Comparison of ENCODE assay signal across 14 cellular contexts in genomic region chr9:71975833-71976232, GRCh38.
DNase-seq lines count a peak whose midpoint lies in the region; ATAC-seq, FAIRE-seq and TF ChIP-seq lines count a peak whose summit lies in the region.
"Had no signal": no experiment of that assay in that cellular context is flagged by ENCODE, and none has a peak within 500 bp of the region (broad histone marks: within the 10 kb centered on the region; RNA-seq: fewer than 3 reads in every experiment).

No MANE protein-coding gene starts in this region.

- H3K9ac ChIP-seq in SK-N-SH, result no peak overlapping the region

- H4K20me1 ChIP-seq in SK-N-SH (ENCODE audit: insufficient read depth), result no peaks in the 10 kb centered on the region

- no peak overlapping the region for H2AFZ ChIP-seq in SK-N-SH (ENCODE audit: low read depth)

- H3K4me3 ChIP-seq in A549 (no peak overlapping the region), GM12864 (ENCODE audit: low read depth, low read length) (no peak overlapping the region), SK-N-SH (ENCODE audit: low read depth in 2 of 2, low read length in 1 of 2) (no peak overlapping the region), foreskin fibroblast (ENCODE audit: low read depth in 1 of 2, low read length in 2 of 2) (no peak overlapping the region)

- TF ChIP-seq RAD21 in A549 (conservative IDR thresholded peaks at IDR 0.05 in 1 of 2, IDR thresholded peaks at IDR 0.05 in 1 of 2), result peak; percentile 43 to 44
- TF ChIP-seq RAD21 in SK-N-SH (IDR thresholded peaks at IDR 0.05; ENCODE audit: low read length), result peak; percentile 38

- peaks cover 3 to 16% of the 10 kb centered on the region in 2 experiments for H3K36me3 ChIP-seq in SK-N-SH (replicated peaks in 1 of 2; ENCODE audit: control insufficient read depth in 1 of 2, insufficient read depth in 2 of 2, low read length in 1 of 2)

- no peaks in the 10 kb centered on the region for H3K9me3 ChIP-seq in A549
- no peaks in the 10 kb centered on the region for H3K9me3 ChIP-seq in SK-N-SH

- H3K27ac ChIP-seq in A549, result no peak overlapping the region
- H3K27ac ChIP-seq in SK-N-SH (ENCODE audit: low read depth in 2 of 2, low read length in 1 of 2), result no peak overlapping the region

- no peak for FAIRE-seq in A549 (lab: Jason Lieb, UNC)

- H3K4me2 ChIP-seq in A549, result no peak overlapping the region
- no peak overlapping the region for H3K4me2 ChIP-seq in SK-N-SH

- TF ChIP-seq EP300 in A549 (IDR thresholded peaks at IDR 0.05) (no peak), SK-N-SH (IDR thresholded peaks at IDR 0.05; ENCODE audit: borderline replicate concordance in 1 of 2, low read depth in 1 of 2, low read length in 1 of 2) (no peak)

- H3K79me2 ChIP-seq in SK-N-SH (ENCODE audit: insufficient read depth), result no peaks in the 10 kb centered on the region; the same call in 1 of the 2 replicates

- H3K4me1 ChIP-seq in A549 (no peaks in the 10 kb centered on the region), SK-N-SH (ENCODE audit: control insufficient read depth in 1 of 2, insufficient read depth in 2 of 2, low read depth in 1 of 2, low read length in 1 of 2) (no peaks in the 10 kb centered on the region)

- H3F3A ChIP-seq in SK-N-SH (replicated peaks; ENCODE audit: insufficient read depth), result no peaks in the 10 kb centered on the region

- no peak for ATAC-seq in A549
- ATAC-seq: activated naive CD8-positive, alpha-beta T cell treated with anti-CD3 and anti-CD28 coated beads, Interleukin-2, amount 50 U/mL, for 24 hours; naive thymus-derived CD8-positive, alpha-beta T cell; stimulated activated effector memory CD8-positive, alpha-beta T cell treated with anti-CD3 and anti-CD28 coated beads, Interleukin-12 subunit alpha, Interleukin-12 subunit beta, amount 100 ng/mL, for 72 hours had no signal

- no peak for DNase-seq in A549 (ENCODE audit: low read depth in 1 of 2, low spot score in 1 of 2)
- DNase-seq in GM12864 (ENCODE audit: low read depth), result no peak
- DNase-seq in SK-N-SH, result no peak
- DNase-seq in foreskin fibroblast, result no peak
- no peak for DNase-seq in NCI-H1436 treated with DMSO at 0.1 percent for 48 hours (lab: John Stamatoyannopoulos, UW)
- no peak for DNase-seq in SKM-1 treated with dmso at 0.1 percent for 144 hours (lab: John Stamatoyannopoulos, UW; ENCODE audit: unreplicated experiment)
- no peak for DNase-seq in NCI-H526 (lab: John Stamatoyannopoulos, UW)
- no peak for DNase-seq in NCI-H82 treated with DMSO at 0.1 percent for 48 hours (lab: John Stamatoyannopoulos, UW; ENCODE audit: unreplicated experiment)
- DNase-seq: activated naive CD8-positive, alpha-beta T cell treated with anti-CD3 and anti-CD28 coated beads, Interleukin-2, amount 50 U/mL, for 24 hours; C1 segment of cervical spinal cord; immature natural killer cell; naive thymus-derived CD8-positive, alpha-beta T cell; T-helper 2 cell had no signal

- CTCF ChIA-PET in A549 (lab: Yijun Ruan, JAX) (interaction anchor here (0.8 kb wide), 1 partner anchor 691 kb away, joined by 4 read pairs; no protein-coding TSS in a partner anchor), SK-N-SH (lab: Yijun Ruan, JAX) (interaction anchor here (0.8 to 1.5 kb wide), 4 partner anchors 12 to 167 kb away, joined by 3 to 6 read pairs (median 3); no protein-coding TSS in a partner anchor)

- POLR2A ChIA-PET in A549 (lab: Yijun Ruan, JAX) (no interaction called here), SK-N-SH (lab: Yijun Ruan, JAX) (no interaction called here)

- TF ChIP-seq POLR2A in A549 (IDR thresholded peaks at IDR 0.05; ENCODE audit: low read length), result no peak

- TF ChIP-seq CTCF in A549 (IDR thresholded peaks at IDR 0.05), result peak; percentile 36; the same call in 2 of the 3 replicates
- TF ChIP-seq CTCF in GM12864 (IDR thresholded peaks at IDR 0.05; ENCODE audit: low read depth, low read length, missing control alignments), result peak; percentile 17
- peak; percentile 52 for TF ChIP-seq CTCF in SK-N-SH (IDR thresholded peaks at IDR 0.05)
- TF ChIP-seq CTCF in foreskin fibroblast (IDR thresholded peaks at IDR 0.05; ENCODE audit: low read depth, low read length), result peak; percentile 17

- no peaks in the 10 kb centered on the region for H3K9me2 ChIP-seq in SK-N-SH

- H3K27me3 ChIP-seq in SK-N-SH (ENCODE audit: insufficient read depth), result no peaks in the 10 kb centered on the region

TF ChIP-seq in A549, 52 proteins besides CTCF, POLR2A, EP300 and RAD21:
- TF ChIP-seq SMC3 (IDR thresholded peaks at IDR 0.05), result 0 out of 3 replicates have a peak, but pooled peaks have one; percentile 11
- no peak for TF ChIP-seq HEYL (CRISPR knock-in tag; IDR thresholded peaks at IDR 0.05)
TF ChIP-seq in A549: peak in this region for 1.

TF ChIP-seq in SK-N-SH, 30 proteins besides CTCF, POLR2A, EP300 and RAD21:
- TF ChIP-seq ELF1 (IDR thresholded peaks at IDR 0.05), result no peak
- no peak for TF ChIP-seq EZH2phosphoT487 (IDR thresholded peaks at IDR 0.05; ENCODE audit: borderline replicate concordance, low read depth)
- no peak for TF ChIP-seq RFX5 (IDR thresholded peaks at IDR 0.05; ENCODE audit: low read length)
- no peak for TF ChIP-seq FOXJ3 (CRISPR knock-in tag; IDR thresholded peaks at IDR 0.05)

Comparison
In these comparisons a context has a peak if more than half of its experiments do, and no peak if none do; other contexts are left out.
1. Of the 12 proteins assayed by ChIP-seq in both A549 and SK-N-SH: peak only in A549: SMC3; only in SK-N-SH: none; in both: CTCF and RAD21; in neither: 9.